In genomic region chr2:23452397-23452796, GRCh38 we compare ENCODE assay signal across 1 cellular context.
TF ChIP-seq lines count a peak whose summit lies in the region.

No MANE protein-coding gene starts in this region.

TF ChIP-seq in GM23338, 12 proteins besides CTCF, POLR2A, EP300 and RAD21 (continued from another document):
- TF ChIP-seq ZNF462 (CRISPR knock-in tag; IDR thresholded peaks at IDR 0.05): no peak
- TF ChIP-seq EZH2phosphoT487 (IDR thresholded peaks at IDR 0.05; ENCODE audit: unreplicated experiment): no peak
- TF ChIP-seq NANOG (IDR thresholded peaks at IDR 0.05; ENCODE audit: borderline replicate concordance): no peak
- no peak for TF ChIP-seq ZNF331 (CRISPR knock-in tag; IDR thresholded peaks at IDR 0.05; ENCODE audit: low read depth)
- TF ChIP-seq POLR2AphosphoS5 (IDR thresholded peaks at IDR 0.05; ENCODE audit: low read depth): no peak
- TF ChIP-seq JUNB (IDR thresholded peaks at IDR 0.05; ENCODE audit: unreplicated experiment): no peak
- TF ChIP-seq, protein P1, sequence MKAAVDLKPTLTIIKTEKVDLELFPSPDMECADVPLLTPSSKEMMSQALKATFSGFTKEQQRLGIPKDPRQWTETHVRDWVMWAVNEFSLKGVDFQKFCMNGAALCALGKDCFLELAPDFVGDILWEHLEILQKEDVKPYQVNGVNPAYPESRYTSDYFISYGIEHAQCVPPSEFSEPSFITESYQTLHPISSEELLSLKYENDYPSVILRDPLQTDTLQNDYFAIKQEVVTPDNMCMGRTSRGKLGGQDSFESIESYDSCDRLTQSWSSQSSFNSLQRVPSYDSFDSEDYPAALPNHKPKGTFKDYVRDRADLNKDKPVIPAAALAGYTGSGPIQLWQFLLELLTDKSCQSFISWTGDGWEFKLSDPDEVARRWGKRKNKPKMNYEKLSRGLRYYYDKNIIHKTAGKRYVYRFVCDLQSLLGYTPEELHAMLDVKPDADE (IDR thresholded peaks at IDR 0.05): no peak
